ENCODE assay signal across 8 cellular contexts in genomic region chr12:45732250-45732649, GRCh38. TPM values are rescaled to one million over a fixed set of nuclear protein-coding genes. Genes with fewer than 3 reads are reported as not detected.
DNase-seq lines count a peak whose midpoint lies in the region; ATAC-seq and TF ChIP-seq lines count a peak whose summit lies in the region.

No MANE protein-coding gene starts in this region.

- H3K9me3 ChIP-seq in colonic mucosa = no peaks in the 10 kb centered on the region
- no peaks in the 10 kb centered on the region for H3K9me3 ChIP-seq in neural cell (ENCODE audit: low read length)

- peak overlapping the region; percentile 96 for H3K27ac ChIP-seq in colonic mucosa
- H3K27ac ChIP-seq in neural cell (ENCODE audit: low read length) = no peak overlapping the region

- H3K27me3 ChIP-seq in colonic mucosa (no peaks in the 10 kb centered on the region), neural cell (ENCODE audit: insufficient read depth, low read depth, low read length) (no peaks in the 10 kb centered on the region)

- TF ChIP-seq CTCF in colonic mucosa (IDR thresholded peaks at IDR 0.05) (no peak), neural cell (IDR thresholded peaks at IDR 0.05; ENCODE audit: poor library complexity, severe bottlenecking) (no peak)

- no peak for TF ChIP-seq EP300 in neural cell (conservative IDR thresholded peaks at IDR 0.05; ENCODE audit: poor library complexity, severe bottlenecking)

- H2AFZ ChIP-seq in neural cell (ENCODE audit: low read depth, low read length) = no peak overlapping the region

- H3K4me2 ChIP-seq in neural cell (ENCODE audit: low read length) = peak overlapping the region; percentile 96

- TF ChIP-seq RAD21 in neural cell (conservative IDR thresholded peaks at IDR 0.05) = no peak

- H3K9me2 ChIP-seq in neural cell (ENCODE audit: insufficient read depth, low read length) = no peaks in the 10 kb centered on the region

- H4K20me1 ChIP-seq in neural cell (ENCODE audit: insufficient read depth) = no peaks in the 10 kb centered on the region

- intact Hi-C loops in colonic mucosa (cut with DNase I) = no loop called here

- DNase-seq in GF-D8 (lab: John Stamatoyannopoulos, UW) (peak; percentile 45), NCI-H526 treated with DMSO at 0.1 percent for 48 hours (lab: John Stamatoyannopoulos, UW) (peak; percentile 34), colonic mucosa (no peak), NCI-H1092 treated with DMSO at 0.1 percent for 48 hours (lab: John Stamatoyannopoulos, UW) (no peak)

- peaks cover 66% of the 10 kb centered on the region for H3K79me2 ChIP-seq in neural cell (replicated peaks; ENCODE audit: insufficient read depth, low read length)

- H3K4me3 ChIP-seq in colonic mucosa (no peak overlapping the region), neural cell (ENCODE audit: low read length) (peak overlapping the region; percentile 70)

- H3K36me3 ChIP-seq in colonic mucosa (no peaks in the 10 kb centered on the region), neural cell (ENCODE audit: insufficient read depth, low read length) (no peaks in the 10 kb centered on the region)

- H3K4me1 ChIP-seq in colonic mucosa = peaks cover 6% of the 10 kb centered on the region

- H3K9ac ChIP-seq in colonic mucosa (ENCODE audit: low read depth in 2 of 2, low read length in 2 of 2) (peak overlapping the region; percentile 26 to 48), neural cell (ENCODE audit: low read length) (no peak overlapping the region)

- ATAC-seq in HG03565 (IDR thresholded peaks at IDR 0.05; ENCODE audit: unreplicated experiment) = no peak
- ATAC-seq in HG03135 (IDR thresholded peaks at IDR 0.05; ENCODE audit: unreplicated experiment) = no peak
- ATAC-seq in HG02678 (IDR thresholded peaks at IDR 0.05; ENCODE audit: unreplicated experiment) = no peak

- H3F3A ChIP-seq in neural cell (ENCODE audit: insufficient read depth, low read length, poor library complexity, severe bottlenecking) = peaks cover 9% of the 10 kb centered on the region

TF ChIP-seq in neural cell, 6 proteins besides CTCF, POLR2A, EP300 and RAD21:
- TF ChIP-seq REST (IDR thresholded peaks at IDR 0.05; ENCODE audit: borderline replicate concordance) (no peak), SMC3 (conservative IDR thresholded peaks at IDR 0.05; ENCODE audit: poor library complexity) (no peak), TAF1 (IDR thresholded peaks at IDR 0.05; ENCODE audit: low read depth) (no peak), POLR2AphosphoS5 (IDR thresholded peaks at IDR 0.05) (no peak), MXI1 (conservative IDR thresholded peaks at IDR 0.05; ENCODE audit: poor library complexity, severe bottlenecking) (no peak), EZH2 (IDR thresholded peaks at IDR 0.05; ENCODE audit: borderline replicate concordance, insufficient read depth, low read length, poor library complexity, severe bottlenecking) (no peak)

RNA-seq across cellular contexts. Expression of gene ARID2, which starts 2.7 kb away (rescaled TPM):
- 10 to 100 TPM; 26.8 to 29.1 TPM for total RNA-seq in colonic mucosa
- 20.6 and 23.0 TPM in 2 replicates for polyA plus RNA-seq in neural cell
- 104 and 120 TPM in 2 replicates for polyA minus RNA-seq in neural cell

Comparison
In these comparisons a context has a peak if more than half of its experiments do, and no peak if none do; other contexts are left out.
1. DNase-seq: peak in GF-D8 (single experiment) and NCI-H526 treated with DMSO at 0.1 percent for 48 hours (single experiment); none in colonic mucosa (single experiment) and NCI-H1092 treated with DMSO at 0.1 percent for 48 hours (single experiment).